Comparison of ENCODE assay signal across 15 cellular contexts in the genomic region with DNA sequence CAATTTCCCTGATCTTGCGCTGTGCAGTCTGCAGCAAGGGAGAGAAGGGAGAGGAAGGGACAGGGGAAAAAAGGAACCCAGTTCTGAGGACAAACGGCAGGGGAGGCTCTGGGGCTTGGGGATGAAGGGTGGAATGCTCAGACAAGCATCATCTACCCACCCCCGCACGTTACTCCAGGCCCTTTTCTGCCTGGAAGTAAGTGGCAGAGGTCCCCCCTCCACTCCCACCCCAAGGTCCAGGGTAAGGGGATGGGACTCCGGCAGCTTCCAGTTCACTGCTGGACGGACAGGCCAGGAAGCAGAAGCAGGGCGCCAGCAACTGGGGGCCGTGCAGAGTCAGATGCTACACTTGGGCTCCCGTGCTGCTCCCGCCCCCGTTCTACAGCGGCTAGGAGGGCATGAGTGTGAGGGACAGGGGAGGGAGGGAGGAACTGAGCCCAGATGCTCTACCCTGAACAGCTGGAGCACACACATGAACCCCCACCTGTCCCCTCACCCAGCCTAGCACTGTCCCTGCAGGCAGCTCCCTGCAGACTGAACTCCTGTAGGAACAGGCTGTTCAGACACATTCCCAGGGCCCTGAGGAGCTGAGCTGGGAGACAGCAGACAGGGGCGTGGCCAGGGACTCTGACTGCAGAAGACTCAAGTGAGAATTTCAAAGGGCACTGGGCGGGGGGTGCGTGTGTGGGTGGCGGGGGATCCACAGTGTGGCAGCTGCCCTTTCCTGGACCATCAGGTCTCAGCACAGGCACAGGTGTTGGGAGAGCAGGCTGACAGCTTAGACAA. TPM values are rescaled to one million over a fixed set of nuclear protein-coding genes. Genes with fewer than 3 reads are reported as not detected.
DNase-seq lines count a peak whose midpoint lies in the region; ATAC-seq and TF ChIP-seq lines count a peak whose summit lies in the region.
"Had no signal": no experiment of that assay in that cellular context is flagged by ENCODE, and none has a peak within 500 bp of the region (broad histone marks: within the 10 kb centered on the region; RNA-seq: fewer than 3 reads in every experiment).

No MANE protein-coding gene starts in this region.

- H3K27me3 ChIP-seq in H7 (ENCODE audit: control insufficient read depth, insufficient read depth, low read length) (no peaks in the 10 kb centered on the region), brain microvascular endothelial cell (replicated peaks) (no peaks in the 10 kb centered on the region), ascending aorta (no peaks in the 10 kb centered on the region)

- 81 to 83% methylated on average over 10 to 15 of the region's 16 CpGs for WGBS in mesodermal cell (ENCODE audit: insufficient coverage in 2 of 2), 2 experiments

- no peak overlapping the region for H3K4me3 ChIP-seq in H7 (ENCODE audit: insufficient read depth, low read depth, low read length)
- H3K4me3 ChIP-seq in brain microvascular endothelial cell (ENCODE audit: low read depth, low read length): no peak overlapping the region
- no peak overlapping the region for H3K4me3 ChIP-seq in mesodermal cell (ENCODE audit: extremely low read depth, insufficient read depth, low read length, poor library complexity, severe bottlenecking)
- H3K4me3 ChIP-seq in ascending aorta: no peak overlapping the region

- TF ChIP-seq CTCF in brain microvascular endothelial cell (IDR thresholded peaks at IDR 0.05; ENCODE audit: low read depth, low read length, missing control alignments): no peak
- no peak for TF ChIP-seq CTCF in ascending aorta (IDR thresholded peaks at IDR 0.05)

- peak; percentile 63 for DNase-seq in H7
- DNase-seq in NCI-H2107 treated with DMSO at 0.1 percent for 48 hours (lab: John Stamatoyannopoulos, UW; ENCODE audit: unreplicated experiment): peak; percentile 95
- peak; percentile 75 for DNase-seq in brain microvascular endothelial cell
- no peak for DNase-seq in ascending aorta (ENCODE audit: low spot score in 2 of 2)
- no peak for DNase-seq in NCI-H187 treated with DMSO at 0.1 percent for 48 hours (lab: John Stamatoyannopoulos, UW)
- no peak for DNase-seq in GM19240 (ENCODE audit: insufficient read length, low spot score)
- DNase-seq: effector CD4-positive, alpha-beta T cell; midbrain; NCI-H1048; PC-3; substantia nigra; T-helper 9 cell had no signal

- H3K9me3 ChIP-seq in mesodermal cell (ENCODE audit: control insufficient read depth, low read length) (no peaks in the 10 kb centered on the region), ascending aorta (no peaks in the 10 kb centered on the region)

- H3K27ac ChIP-seq in brain microvascular endothelial cell (peak overlapping the region; percentile 57), mesodermal cell (ENCODE audit: low read depth, low read length, severe bottlenecking) (peak overlapping the region; percentile 2), ascending aorta (no peak overlapping the region)
- H3K27ac ChIP-seq: C4-2B had no signal

- peaks cover 18% of the 10 kb centered on the region for H3K4me1 ChIP-seq in mesodermal cell (ENCODE audit: control insufficient read depth, insufficient read depth, low read length, poor library complexity, severe bottlenecking)
- no peaks in the 10 kb centered on the region for H3K4me1 ChIP-seq in ascending aorta

- in situ Hi-C loops in brain microvascular endothelial cell (cut with HindIII; ENCODE audit: low pct_ligation_motif_present, low sequenced_read_pairs): no loop called here

- intact Hi-C loops in ascending aorta (cut with DNase I): no loop called here

- ATAC-seq in GM19023 (IDR thresholded peaks at IDR 0.05; ENCODE audit: unreplicated experiment): no peak
- ATAC-seq: PC-3 had no signal

- H3K36me3 ChIP-seq in H7 (replicated peaks; ENCODE audit: control insufficient read depth, insufficient read depth, low read length) (peaks cover 20% of the 10 kb centered on the region), brain microvascular endothelial cell (replicated peaks) (peaks cover 51% of the 10 kb centered on the region), mesodermal cell (ENCODE audit: control insufficient read depth, insufficient read depth, low read length) (peaks cover 96% of the 10 kb centered on the region), ascending aorta (no peaks in the 10 kb centered on the region)

RNA-seq across cellular contexts. Expression of a gene that starts 59.7 kb away (rescaled TPM):
- 23.9 and 38.3 TPM in 2 replicates for total RNA-seq in H7 (2014; rRNA removed; shearing (Covaris generic))
- polyA plus RNA-seq in mesodermal cell (2013, experiment 1 of 2): 33.9 TPM
- 43.3 TPM for polyA plus RNA-seq in mesodermal cell (2013, experiment 2 of 2)
- 44.6 TPM for total RNA-seq in ascending aorta

Comparison
In these comparisons a context has a peak if more than half of its experiments do, and no peak if none do; other contexts are left out.
1. DNase-seq: peak in H7 (single experiment), NCI-H2107 treated with DMSO at 0.1 percent for 48 hours (single experiment) and brain microvascular endothelial cell (single experiment); none in ascending aorta (0 of 2), NCI-H187 treated with DMSO at 0.1 percent for 48 hours (single experiment) and GM19240 (single experiment).
2. H3K27ac ChIP-seq: peak in brain microvascular endothelial cell (single experiment) and mesodermal cell (single experiment); none in ascending aorta (0 of 2).